In the genomic region with DNA sequence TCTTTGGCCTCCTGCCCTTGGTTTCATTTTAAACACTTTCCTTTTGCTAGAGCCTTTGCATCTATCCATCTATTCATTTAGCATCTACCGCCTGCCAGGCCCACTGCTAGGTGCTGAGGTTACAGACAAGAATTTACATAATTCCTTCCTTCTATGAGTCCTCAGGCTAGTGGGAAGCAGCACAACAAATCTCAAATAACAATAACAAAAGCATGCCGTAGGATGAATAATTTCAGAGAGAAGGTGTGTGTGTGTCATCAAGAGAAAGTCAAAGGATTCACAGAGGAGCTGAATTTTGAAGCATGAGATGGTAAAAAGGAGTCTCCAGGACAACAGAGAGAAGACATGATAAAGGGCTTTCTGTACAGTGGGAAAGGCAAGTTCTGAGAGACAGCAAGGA, we compare ENCODE assay signal across 26 cellular contexts. TPM values are rescaled to one million over a fixed set of nuclear protein-coding genes. Genes with fewer than 3 reads are reported as not detected.
"Had no signal": no experiment of that assay in that cellular context is flagged by ENCODE, and none has a peak within 500 bp of the region (broad histone marks: within the 10 kb centered on the region; RNA-seq: fewer than 3 reads in every experiment).

No MANE protein-coding gene starts in this region.

- H3K4me3 Mint-ChIP-seq: immature natural killer cell; natural killer cell treated with Interleukin-12 subunit alpha and Interleukin-12 subunit beta and Interleukin-15 and Interleukin-18, amount 100 ng/mL, for 72 hours; neural progenitor cell had no signal

- H3K36me3 ChIP-seq: esophagus squamous epithelium, heart left ventricle, left ventricle myocardium inferior, lower lobe of right lung, neural progenitor cell, ovary, right atrium auricular region, sigmoid colon had no signal

- H3K4me2 ChIP-seq: neural progenitor cell had no signal

- H3K9ac ChIP-seq: neural progenitor cell had no signal

- H3K9me3 Mint-ChIP-seq: immature natural killer cell; natural killer cell treated with Interleukin-12 subunit alpha and Interleukin-12 subunit beta and Interleukin-15 and Interleukin-18, amount 100 ng/mL, for 72 hours; neural progenitor cell had no signal

- DNase-seq: effector memory CD4-positive, alpha-beta T cell; esophagus squamous epithelium; foreskin melanocyte; heart left ventricle; hypothalamus; immature natural killer cell; kidney; left cardiac atrium; left ventricle myocardium inferior; lower lobe of right lung; mesenchymal stem cell; midbrain; nucleus accumbens; ovary; sigmoid colon; stimulated activated naive CD4-positive, alpha-beta T cell treated with Interleukin-2 at 50 U/mL for 16 hours; trophoblast cell had no signal

- H3K27ac Mint-ChIP-seq: immature natural killer cell; natural killer cell treated with Interleukin-12 subunit alpha and Interleukin-12 subunit beta and Interleukin-15 and Interleukin-18, amount 100 ng/mL, for 72 hours; neural progenitor cell had no signal

- H3K36me3 Mint-ChIP-seq: immature natural killer cell; natural killer cell treated with Interleukin-12 subunit alpha and Interleukin-12 subunit beta and Interleukin-15 and Interleukin-18, amount 100 ng/mL, for 72 hours; neural progenitor cell had no signal

- H3K9me3 ChIP-seq: esophagus squamous epithelium, heart left ventricle, left ventricle myocardium inferior, lower lobe of right lung, ovary, right atrium auricular region, sigmoid colon had no signal

- H3K4me3 ChIP-seq: esophagus squamous epithelium, heart left ventricle, left ventricle myocardium inferior, lower lobe of right lung, neural progenitor cell, ovary, right atrium auricular region, sigmoid colon, skin epidermis had no signal

- H3K27ac ChIP-seq: esophagus squamous epithelium, heart left ventricle, left ventricle myocardium inferior, lower lobe of right lung, neural progenitor cell, ovary, right atrium auricular region, sigmoid colon, skin epidermis had no signal

- ATAC-seq: heart left ventricle; left cardiac atrium; lower lobe of right lung; natural killer cell treated with Interleukin-12 subunit alpha and Interleukin-12 subunit beta and Interleukin-15 and Interleukin-18, amount 100 ng/mL, for 72 hours had no signal

- H3K27me3 ChIP-seq: ovary, right atrium auricular region, sigmoid colon had no signal

- H3K4me1 ChIP-seq: lower lobe of right lung, sigmoid colon had no signal

- H2AFZ ChIP-seq: neural progenitor cell had no signal

RNA-seq across cellular contexts. Expression of a gene that starts 42.0 kb away (rescaled TPM):
- total RNA-seq: epithelial cell of proximal tubule, glomerular endothelial cell had no signal
- polyA plus RNA-seq: immature natural killer cell had no signal

RNA-seq across cellular contexts. Expression of a gene that starts 47.1 kb away (rescaled TPM):
- total RNA-seq: epithelial cell of proximal tubule; esophagus squamous epithelium; glomerular endothelial cell; heart left ventricle; kidney; left cardiac atrium; left ventricle myocardium inferior; lower lobe of right lung; natural killer cell treated with Interleukin-12 subunit alpha and Interleukin-12 subunit beta and Interleukin-15 and Interleukin-18, amount 100 ng/mL, for 72 hours; ovary; posterior vena cava; right atrium auricular region; sigmoid colon; urinary bladder had no signal
- polyA plus RNA-seq: heart left ventricle, immature natural killer cell, ovary, sigmoid colon, thymus, urinary bladder had no signal
